In genomic region chr11:11502303-11502828, GRCh38 we compare ENCODE assay signal across 1 cellular context.
TF ChIP-seq lines count a peak whose summit lies in the region.

No MANE protein-coding gene starts in this region.

TF ChIP-seq in GM23338, 12 proteins besides CTCF, POLR2A, EP300 and RAD21 (continued from another document):
- TF ChIP-seq ZNF462 (CRISPR knock-in tag; IDR thresholded peaks at IDR 0.05) (no peak), CREB1 (CRISPR knock-in tag; IDR thresholded peaks at IDR 0.05; ENCODE audit: low read depth) (no peak), ZNF114 (CRISPR knock-in tag; IDR thresholded peaks at IDR 0.05) (no peak), ZNF331 (CRISPR knock-in tag; IDR thresholded peaks at IDR 0.05; ENCODE audit: low read depth) (no peak), STAT1 (IDR thresholded peaks at IDR 0.05; ENCODE audit: unreplicated experiment) (no peak), JUNB (IDR thresholded peaks at IDR 0.05; ENCODE audit: unreplicated experiment) (no peak), REST (IDR thresholded peaks at IDR 0.05; ENCODE audit: unreplicated experiment) (no peak), ETS1 (IDR thresholded peaks at IDR 0.05) (no peak), NANOG (IDR thresholded peaks at IDR 0.05; ENCODE audit: borderline replicate concordance) (no peak)
TF ChIP-seq in GM23338: peak in this region for 0.
